Comparison of ENCODE assay signal across 9 cellular contexts in genomic region chr3:58010562-58010961, GRCh38. TPM values are rescaled to one million over a fixed set of nuclear protein-coding genes. Genes with fewer than 3 reads are reported as not detected.
DNase-seq lines count a peak whose midpoint lies in the region; ATAC-seq and TF ChIP-seq lines count a peak whose summit lies in the region.
"Had no signal": no experiment of that assay in that cellular context is flagged by ENCODE, and none has a peak within 500 bp of the region (broad histone marks: within the 10 kb centered on the region; RNA-seq: fewer than 3 reads in every experiment).

No MANE protein-coding gene starts in this region.

- peaks cover 7% of the 10 kb centered on the region for H3K27me3 Mint-ChIP-seq in GM23338 (ENCODE audit: insufficient read depth, low read depth, poor library complexity)
- H3K27me3 Mint-ChIP-seq in WTC11 (ENCODE audit: low read depth), result no peaks in the 10 kb centered on the region
- peaks cover 4% of the 10 kb centered on the region for H3K27me3 Mint-ChIP-seq in glutamatergic neuron (ENCODE audit: unreplicated experiment)
- H3K27me3 Mint-ChIP-seq: naive B cell had no signal

- H3K4me1 Mint-ChIP-seq in GM23338 (peaks cover 47% of the 10 kb centered on the region), WTC11 (peaks cover 64% of the 10 kb centered on the region), glutamatergic neuron (ENCODE audit: low read depth, unreplicated experiment) (peaks cover 14% of the 10 kb centered on the region)

- no peaks in the 10 kb centered on the region for H3K9me3 ChIP-seq in skeletal muscle tissue (ENCODE audit: control insufficient read depth in 3 of 3, low read length in 3 of 3)

- intact Hi-C loops in posterior cingulate gyrus (cut with DNase I), result no loop called here

- peak overlapping the region in 1 of 3 donors; percentile 40 for H3K9ac ChIP-seq in skeletal muscle tissue (ENCODE audit: low read depth in 1 of 3, low read length in 3 of 3)

- ATAC-seq in GM23338 (no peak), WTC11 (no peak), HG02588 (IDR thresholded peaks at IDR 0.05; ENCODE audit: unreplicated experiment) (no peak)

- H3K4me3 Mint-ChIP-seq in GM23338 (peak overlapping the region; percentile 92), WTC11 (peak overlapping the region; percentile 92), glutamatergic neuron (ENCODE audit: unreplicated experiment) (peak overlapping the region; percentile 59)

- H3K9me3 Mint-ChIP-seq in GM23338, result no peaks in the 10 kb centered on the region
- no peaks in the 10 kb centered on the region for H3K9me3 Mint-ChIP-seq in WTC11
- H3K9me3 Mint-ChIP-seq in glutamatergic neuron (ENCODE audit: unreplicated experiment), result peaks cover 1% of the 10 kb centered on the region
- H3K9me3 Mint-ChIP-seq: naive B cell had no signal

- H3K27ac Mint-ChIP-seq in GM23338 (no peak overlapping the region), WTC11 (no peak overlapping the region), glutamatergic neuron (ENCODE audit: unreplicated experiment) (no peak overlapping the region)

- H2AFZ ChIP-seq in GM23338, result no peak overlapping the region

- H4K20me1 ChIP-seq in GM23338 (replicated peaks; ENCODE audit: insufficient read depth), result peaks cover 32% of the 10 kb centered on the region

- peak overlapping the region; percentile 100 for H3K4me3 ChIP-seq in GM23338
- H3K4me3 ChIP-seq in skeletal muscle tissue (ENCODE audit: low read length in 3 of 3), result peak overlapping the region in 2 of 3 donors; percentile 52 to 64

- peaks cover 73% of the 10 kb centered on the region for H3K79me2 ChIP-seq in GM23338 (replicated peaks; ENCODE audit: insufficient read depth)

- H3K27me3 ChIP-seq in GM23338 (ENCODE audit: insufficient read depth) (no peaks in the 10 kb centered on the region), skeletal muscle tissue (ENCODE audit: control insufficient read depth in 3 of 3, insufficient read depth in 3 of 3, low read length in 3 of 3) (peaks cover 2 to 25% (median 15%) of the 10 kb centered on the region in 3 donors)

- CTCF ChIA-PET in WTC11 (lab: Charles Lee), result interaction anchor here (1.1 to 1.8 kb wide), 5 partner anchors 9 to 296 kb away, joined by 3 to 17 read pairs (median 4); partner anchors contain the start of genes HTD2 and RPP14

- no peaks in the 10 kb centered on the region; the same call in 2 of the 3 replicates for H3K36me3 Mint-ChIP-seq in GM23338 (ENCODE audit: low read depth)
- H3K36me3 Mint-ChIP-seq in WTC11, result no peaks in the 10 kb centered on the region
- H3K36me3 Mint-ChIP-seq in glutamatergic neuron (ENCODE audit: unreplicated experiment), result no peaks in the 10 kb centered on the region
- H3K36me3 Mint-ChIP-seq: naive B cell had no signal

- no peaks in the 10 kb centered on the region for H3K9me2 ChIP-seq in GM23338 (ENCODE audit: insufficient read depth)

- peaks cover 52% of the 10 kb centered on the region for H3K4me1 ChIP-seq in GM23338 (ENCODE audit: insufficient read depth)
- peaks cover 19 to 26% (median 23%) of the 10 kb centered on the region in 3 donors for H3K4me1 ChIP-seq in skeletal muscle tissue (ENCODE audit: control insufficient read depth in 3 of 3, insufficient read depth in 3 of 3, low read length in 3 of 3)

- H3K4me2 ChIP-seq in GM23338, result peak overlapping the region; percentile 96

- H3F3A ChIP-seq in GM23338 (replicated peaks; ENCODE audit: low read depth), result no peaks in the 10 kb centered on the region

- H3K36me3 ChIP-seq in GM23338 (ENCODE audit: insufficient read depth) (no peaks in the 10 kb centered on the region), skeletal muscle tissue (ENCODE audit: control insufficient read depth in 3 of 3, insufficient read depth in 3 of 3, low read length in 3 of 3) (no peaks in the 10 kb centered on the region)

- POLR2A ChIA-PET in WTC11 (lab: Charles Lee), result interaction anchor here (1.8 kb wide), 1 partner anchor 9 kb away, joined by 8 read pairs; no protein-coding TSS in a partner anchor

- no peak for TF ChIP-seq CTCF in GM23338 (conservative IDR thresholded peaks at IDR 0.05; ENCODE audit: low read depth in 2 of 2)
- no peak for TF ChIP-seq CTCF in WTC11 (IDR thresholded peaks at IDR 0.05)
- no peak for TF ChIP-seq CTCF in glutamatergic neuron (IDR thresholded peaks at IDR 0.05; ENCODE audit: partially characterized antibody, unreplicated experiment)

- H3K27ac ChIP-seq in GM23338 (ENCODE audit: low read depth) (no peak overlapping the region), skeletal muscle tissue (ENCODE audit: low read depth, low read length) (peak overlapping the region; percentile 40)

- DNase-seq in GM23338 (ENCODE audit: low spot score) (no peak), WTC11 (ENCODE audit: low spot score) (no peak), glutamatergic neuron (no peak), NCI-H446 treated with DMSO at 0.1 percent for 48 hours (lab: John Stamatoyannopoulos, UW) (no peak), posterior cingulate gyrus (no peak)
- DNase-seq in stimulated activated CD4-positive, alpha-beta T cell treated with anti-CD3 and anti-CD28 coated beads, Interleukin-15, amount 100 ng/mL, for 24 hours, result no peak
- DNase-seq: naive B cell had no signal

TF ChIP-seq in GM23338, 12 proteins besides CTCF, POLR2A, EP300 and RAD21 (continues in another document):
- TF ChIP-seq ETS1 (IDR thresholded peaks at IDR 0.05) (no peak), ZNF331 (CRISPR knock-in tag; IDR thresholded peaks at IDR 0.05; ENCODE audit: low read depth) (no peak), NANOG (IDR thresholded peaks at IDR 0.05; ENCODE audit: borderline replicate concordance) (no peak), POLR2AphosphoS5 (IDR thresholded peaks at IDR 0.05; ENCODE audit: low read depth) (no peak), EZH2phosphoT487 (IDR thresholded peaks at IDR 0.05; ENCODE audit: unreplicated experiment) (no peak), ZNF114 (CRISPR knock-in tag; IDR thresholded peaks at IDR 0.05) (no peak), JUNB (IDR thresholded peaks at IDR 0.05; ENCODE audit: unreplicated experiment) (no peak), CREB1 (CRISPR knock-in tag; IDR thresholded peaks at IDR 0.05; ENCODE audit: low read depth) (no peak), STAT1 (IDR thresholded peaks at IDR 0.05; ENCODE audit: unreplicated experiment) (no peak)

TF ChIP-seq in WTC11, 78 proteins besides CTCF, POLR2A, EP300 and RAD21:
- no peak for TF ChIP-seq JAZF1 (CRISPR knock-in tag; IDR thresholded peaks at IDR 0.05)
- no peak for TF ChIP-seq RELA (CRISPR knock-in tag; IDR thresholded peaks at IDR 0.05; ENCODE audit: borderline replicate concordance)
- TF ChIP-seq MLX (CRISPR knock-in tag; IDR thresholded peaks at IDR 0.05), result no peak
- TF ChIP-seq NR1H2 (CRISPR knock-in tag; IDR thresholded peaks at IDR 0.05), result no peak
- TF ChIP-seq FOXJ3 (CRISPR knock-in tag; IDR thresholded peaks at IDR 0.05; ENCODE audit: borderline replicate concordance), result no peak
- no peak for TF ChIP-seq MXD4 (CRISPR knock-in tag; IDR thresholded peaks at IDR 0.05; ENCODE audit: borderline replicate concordance)
- no peak for TF ChIP-seq KAT7 (CRISPR knock-in tag; IDR thresholded peaks at IDR 0.05; ENCODE audit: borderline replicate concordance)
- TF ChIP-seq SMAD4 (CRISPR knock-in tag; IDR thresholded peaks at IDR 0.05), result no peak
- TF ChIP-seq ETV6 (CRISPR knock-in tag; IDR thresholded peaks at IDR 0.05), result no peak

RNA-seq across cellular contexts. Expression of gene FLNB, which starts 2.3 kb away (rescaled TPM):
- 155 and 179 TPM in 2 replicates for total RNA-seq in GM23338 (2014; rRNA removed; shearing (Covaris generic))
- 36.5 and 39.7 TPM in 2 replicates for polyA plus RNA-seq in GM23338 (2016; fragmentation: Nextera tagmentation; extraction: Ambion mirVana)
- total RNA-seq in WTC11 (2021) (107 to 127 TPM (median 107 TPM) in 3 replicates), glutamatergic neuron (ENCODE audit: unreplicated experiment) (75.4 TPM), skeletal muscle tissue (80.9 TPM)
